ENCODE assay signal across 13 cellular contexts in the genomic region with DNA sequence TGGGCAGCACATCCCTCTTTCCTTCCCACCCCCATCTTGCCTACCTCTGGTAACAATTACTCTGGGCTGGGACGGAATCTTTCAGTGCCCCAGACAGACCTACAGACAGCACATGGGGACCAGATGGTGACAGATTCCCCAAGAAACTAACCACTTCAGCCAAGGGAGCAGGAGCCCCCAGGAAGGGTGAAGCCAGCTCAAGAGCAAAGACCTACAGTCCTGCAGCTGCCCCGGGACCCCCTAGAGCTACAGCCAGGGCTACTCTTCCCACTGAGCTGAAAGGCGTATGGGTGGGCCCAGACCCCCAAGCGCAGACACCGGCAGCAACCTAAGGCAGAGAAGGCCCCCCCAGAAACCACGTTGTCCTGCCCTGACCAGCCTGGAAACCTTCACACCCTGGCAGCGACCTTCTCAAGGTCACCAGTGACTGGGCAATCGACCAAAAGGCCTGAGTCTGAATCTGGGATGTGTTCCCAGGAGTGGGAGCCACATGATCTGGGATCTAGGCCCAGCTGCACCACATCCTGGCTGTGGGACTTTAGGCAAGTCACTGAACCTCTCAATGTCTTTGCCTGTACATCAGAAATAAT.
DNase-seq lines count a peak whose midpoint lies in the region; ATAC-seq and TF ChIP-seq lines count a peak whose summit lies in the region.
"Had no signal": no experiment of that assay in that cellular context is flagged by ENCODE, and none has a peak within 500 bp of the region (broad histone marks: within the 10 kb centered on the region; RNA-seq: fewer than 3 reads in every experiment).

No MANE protein-coding gene starts in this region.

- no peak for ATAC-seq in HG02798 (IDR thresholded peaks at IDR 0.05; ENCODE audit: poor library complexity, unreplicated experiment)

- 86% methylated on average over 8 of the region's 8 CpGs for WGBS in hepatocyte (ENCODE audit: low lambda C conversion rate, missing lambda C conversion rate)

- no peak for TF ChIP-seq CTCF in breast epithelium (IDR thresholded peaks at IDR 0.05)
- TF ChIP-seq CTCF in hepatocyte (IDR thresholded peaks at IDR 0.05; ENCODE audit: poor library complexity), result no peak

- DNase-seq in H7, result peak; percentile 14
- DNase-seq in breast epithelium (ENCODE audit: low spot score in 2 of 2), result peak in 1 of 2 donors; percentile 19
- DNase-seq in hepatocyte (ENCODE audit: low spot score), result no peak
- no peak for DNase-seq in NCI-H1436 treated with DMSO at 0.1 percent for 48 hours (lab: John Stamatoyannopoulos, UW)
- DNase-seq in stimulated activated CD4-positive, alpha-beta T cell treated with anti-CD3 and anti-CD28 coated beads, Interleukin-4, amount 100 ng/mL, for 1 hour, result no peak
- DNase-seq in activated gamma-delta T cell (lab: John Stamatoyannopoulos, UW), result no peak
- DNase-seq: activated naive CD4-positive, alpha-beta T cell; stimulated activated CD4-positive, alpha-beta T cell treated with anti-CD3 and anti-CD28 coated beads, Interleukin-2, amount 100 ng/mL, for 24 hours had no signal

- intact Hi-C loops in breast epithelium (cut with DNase I; ENCODE audit: low total_unique reads), result no loop called here

- no peak overlapping the region for H3K4me2 ChIP-seq in hepatocyte

- no peaks in the 10 kb centered on the region for H3K4me1 ChIP-seq in breast epithelium
- peaks cover 19% of the 10 kb centered on the region for H3K4me1 ChIP-seq in hepatocyte (ENCODE audit: insufficient read depth)
- H3K4me1 ChIP-seq in skeletal muscle tissue (ENCODE audit: control insufficient read depth in 3 of 3, insufficient read depth in 3 of 3, low read length in 3 of 3), result peaks cover 26 to 35% (median 35%) of the 10 kb centered on the region in 3 donors

- no peaks in the 10 kb centered on the region for H3K9me2 ChIP-seq in hepatocyte (replicated peaks; ENCODE audit: insufficient read depth)

- H2AFZ ChIP-seq in hepatocyte, result no peak overlapping the region

- H4K20me1 ChIP-seq in hepatocyte (ENCODE audit: insufficient read depth, poor library complexity, severe bottlenecking), result no peaks in the 10 kb centered on the region

- no peaks in the 10 kb centered on the region for H3K79me2 ChIP-seq in hepatocyte

- H3K27me3 ChIP-seq in H7 (ENCODE audit: control insufficient read depth, insufficient read depth, low read length), result no peaks in the 10 kb centered on the region
- H3K27me3 ChIP-seq in breast epithelium, result no peaks in the 10 kb centered on the region
- H3K27me3 ChIP-seq in hepatocyte, result no peaks in the 10 kb centered on the region
- no peaks in the 10 kb centered on the region for H3K27me3 ChIP-seq in skeletal muscle tissue (ENCODE audit: control insufficient read depth in 3 of 3, insufficient read depth in 3 of 3, low read length in 3 of 3)

- no peak for TF ChIP-seq POLR2A in breast epithelium (IDR thresholded peaks at IDR 0.05)

- no peak overlapping the region for H3K4me3 ChIP-seq in H7 (ENCODE audit: insufficient read depth, low read depth, low read length)
- no peak overlapping the region for H3K4me3 ChIP-seq in breast epithelium
- no peak overlapping the region for H3K4me3 ChIP-seq in hepatocyte
- H3K4me3 ChIP-seq in skeletal muscle tissue (ENCODE audit: low read length in 3 of 3), result no peak overlapping the region
- H3K4me3 ChIP-seq: lung had no signal

- peak overlapping the region in 1 of 3 donors; percentile 64 for H3K9ac ChIP-seq in skeletal muscle tissue (ENCODE audit: low read depth in 1 of 3, low read length in 3 of 3)

- peak overlapping the region; percentile 36 to 83 for H3K27ac ChIP-seq in breast epithelium
- peak overlapping the region; percentile 30 for H3K27ac ChIP-seq in hepatocyte
- peak overlapping the region; percentile 40 for H3K27ac ChIP-seq in skeletal muscle tissue (ENCODE audit: low read depth, low read length)
- H3K27ac ChIP-seq: epithelial cell of prostate, VCaP had no signal

- H3K36me3 ChIP-seq in H7 (replicated peaks; ENCODE audit: control insufficient read depth, insufficient read depth, low read length) (no peaks in the 10 kb centered on the region), breast epithelium (no peaks in the 10 kb centered on the region), hepatocyte (replicated peaks; ENCODE audit: insufficient read depth, low read depth) (no peaks in the 10 kb centered on the region), skeletal muscle tissue (ENCODE audit: control insufficient read depth in 3 of 3, insufficient read depth in 3 of 3, low read length in 3 of 3) (no peaks in the 10 kb centered on the region)

- H3K9me3 ChIP-seq in breast epithelium (no peaks in the 10 kb centered on the region), hepatocyte (ENCODE audit: low read depth) (no peaks in the 10 kb centered on the region), skeletal muscle tissue (ENCODE audit: control insufficient read depth in 3 of 3, low read length in 3 of 3) (no peaks in the 10 kb centered on the region)
